In genomic region chr16:30805056-30805369, GRCh38 we compare ENCODE assay signal across 8 cellular contexts. TPM values are rescaled to one million over a fixed set of nuclear protein-coding genes. Genes with fewer than 3 reads are reported as not detected.
A peak's percentile ranks its signal among the peaks of the same experiment; 100 is the strongest.
DNase-seq lines count a peak whose midpoint lies in the region; ATAC-seq and TF ChIP-seq lines count a peak whose summit lies in the region.

No MANE protein-coding gene starts in this region.

- H3K4me3 Mint-ChIP-seq in CD4-positive, alpha-beta T cell: peak overlapping the region; percentile 87

- no peaks in the 10 kb centered on the region for H3K9me3 Mint-ChIP-seq in CD4-positive, alpha-beta T cell

- H3K4me3 ChIP-seq in epithelial cell of proximal tubule (ENCODE audit: low read depth, low read length) (peak overlapping the region; percentile 94), neuronal stem cell (ENCODE audit: low read length in 2 of 2) (peak overlapping the region; percentile 85 to 91)

- H3K27me3 ChIP-seq in CD4-positive, alpha-beta T cell (ENCODE audit: control insufficient read depth, insufficient read depth, low read length): no peaks in the 10 kb centered on the region
- peaks cover 0 to 2% (median 0%) of the 10 kb centered on the region in 3 experiments for H3K27me3 ChIP-seq in neuronal stem cell (ENCODE audit: control insufficient read depth in 3 of 3, insufficient read depth in 3 of 3, low read depth in 1 of 3, low read length in 3 of 3)

- WGBS in neuronal stem cell (ENCODE audit: extremely low coverage in 2 of 2, insufficient read length in 2 of 2, insufficient replicate concordance in 1 of 2), 2 donors: no CpG with 5 or more reads among the region's 8 CpGs

- H4K91ac ChIP-seq in neuronal stem cell (ENCODE audit: low read depth, low read length, poor library complexity): no peak overlapping the region

- peak overlapping the region; percentile 95 for H2AFZ ChIP-seq in neuronal stem cell (ENCODE audit: low read length)

- H3K14ac ChIP-seq in neuronal stem cell (ENCODE audit: low read length): no peak overlapping the region

- peak; percentile 22 for ATAC-seq in CD4-positive, alpha-beta T cell (ENCODE audit: poor library complexity)

- H2BK12ac ChIP-seq in neuronal stem cell (ENCODE audit: low read length): no peak overlapping the region

- CTCF ChIA-PET in CD4-positive, alpha-beta T cell (lab: Charles Lee): interaction anchor here (0.6 to 2.7 kb wide), 4 partner anchors 10 to 87 kb away, joined by 3 to 28 read pairs (median 6); no protein-coding TSS in a partner anchor

- H3K9me3 ChIP-seq in CD4-positive, alpha-beta T cell (ENCODE audit: control insufficient read depth, low read length): no peaks in the 10 kb centered on the region
- H3K9me3 ChIP-seq in neuronal stem cell (replicated peaks in 1 of 2; ENCODE audit: control insufficient read depth in 2 of 2, insufficient read depth in 1 of 2, low read depth in 1 of 2, low read length in 2 of 2): no peaks in the 10 kb centered on the region

- peak overlapping the region; percentile 68 for H3K18ac ChIP-seq in neuronal stem cell (ENCODE audit: low read length)

- no peak overlapping the region for H3K27ac Mint-ChIP-seq in CD4-positive, alpha-beta T cell

- no peak overlapping the region for H2AK5ac ChIP-seq in neuronal stem cell (ENCODE audit: low read depth, low read length)

- H2BK120ac ChIP-seq in neuronal stem cell (ENCODE audit: low read depth, low read length): no peak overlapping the region

- no peak overlapping the region for H3K4ac ChIP-seq in neuronal stem cell (ENCODE audit: low read length)

- POLR2A ChIA-PET in CD4-positive, alpha-beta T cell (lab: Charles Lee): interaction anchor here (0.8 to 2.4 kb wide), 11 partner anchors 8 to 397 kb away, joined by 3 to 40 read pairs (median 7); partner anchors contain the start of genes FBRS, PHKG2, PYCARD and ZNF629

- no peaks in the 10 kb centered on the region for H3K36me3 ChIP-seq in neuronal stem cell (replicated peaks in 1 of 2; ENCODE audit: control insufficient read depth in 2 of 2, insufficient read depth in 2 of 2, low read length in 2 of 2)

- intact Hi-C loops in CD4-positive, alpha-beta T cell (cut with DNase I, micrococcal nuclease): loop anchor here (1.0 kb wide), 2 partner anchors 18 to 70 kb away; partner anchors contain the start of gene ZNF629 (in 2 of the 2)

- H3K4me1 Mint-ChIP-seq in CD4-positive, alpha-beta T cell (ENCODE audit: low read depth): peaks cover 18% of the 10 kb centered on the region

- no peak overlapping the region for H4K8ac ChIP-seq in neuronal stem cell (ENCODE audit: low read depth, low read length)

- H3K9ac ChIP-seq in neuronal stem cell (ENCODE audit: low read depth, low read length, poor library complexity): peak overlapping the region; percentile 0

- no peaks in the 10 kb centered on the region for H3K79me1 ChIP-seq in neuronal stem cell (ENCODE audit: low read depth, low read length)

- H3K27ac ChIP-seq in CD4-positive, alpha-beta T cell (ENCODE audit: low read depth, low read length): no peak overlapping the region
- no peak overlapping the region for H3K27ac ChIP-seq in neuronal stem cell (replicated peaks; ENCODE audit: low read length)

- H3K27me3 Mint-ChIP-seq in CD4-positive, alpha-beta T cell: no peaks in the 10 kb centered on the region

- in situ Hi-C loops in GM13977 (cut with MboI; ENCODE audit: low pct_unique_long_range_greater_than_20kb, low sequenced_read_pairs, unreplicated experiment): no loop called here

- no peak for TF ChIP-seq CTCF in CD4-positive, alpha-beta T cell (IDR thresholded peaks at IDR 0.05)
- TF ChIP-seq CTCF in epithelial cell of proximal tubule (conservative IDR thresholded peaks at IDR 0.05; ENCODE audit: low read depth, low read length): no peak
- no peak for TF ChIP-seq CTCF in GM13977 (IDR thresholded peaks at IDR 0.05; ENCODE audit: extremely low read depth, insufficient read depth, missing control alignments)

- H2BK5ac ChIP-seq in neuronal stem cell (ENCODE audit: low read length): no peak overlapping the region

- peak overlapping the region; percentile 77 for H2BK15ac ChIP-seq in neuronal stem cell (ENCODE audit: low read length)

- DNase-seq in CD4-positive, alpha-beta T cell: no peak
- DNase-seq in RPMI8226 (peak; percentile 51), epithelial cell of proximal tubule (ENCODE audit: low read depth) (no peak), neuronal stem cell (ENCODE audit: low spot score) (peak; percentile 21), GM19240 (ENCODE audit: insufficient read length, low spot score) (no peak), NCI-H2081 (lab: John Stamatoyannopoulos, UW) (no peak), DMS79 treated with DMSO at 0.1 percent for 48 hours (lab: John Stamatoyannopoulos, UW) (no peak), GM13977 (ENCODE audit: low spot score) (no peak)

- no peak overlapping the region for H3K23ac ChIP-seq in neuronal stem cell (ENCODE audit: low read depth, low read length, poor library complexity)

- no peaks in the 10 kb centered on the region for H3K36me3 Mint-ChIP-seq in CD4-positive, alpha-beta T cell (ENCODE audit: low read depth)

- H3K4me1 ChIP-seq in neuronal stem cell (ENCODE audit: control insufficient read depth in 2 of 2, insufficient read depth in 1 of 2, low read depth in 1 of 2, low read length in 2 of 2): peaks cover 3 to 7% of the 10 kb centered on the region in 2 donors

- peak overlapping the region; percentile 78 for H3K4me2 ChIP-seq in neuronal stem cell (ENCODE audit: insufficient read depth, low read length, poor library complexity, severe bottlenecking)

RNA-seq across cellular contexts. Expression of gene ZNF629, which starts 18.0 kb away (rescaled TPM):
- total RNA-seq in CD4-positive, alpha-beta T cell: 1 to 10 TPM; 1.6 to 1.7 TPM
- 11.4 and 14.0 TPM in 2 replicates for total RNA-seq in epithelial cell of proximal tubule
- 10.7 TPM for polyA plus RNA-seq in neuronal stem cell (2013, experiment 1 of 2)
- polyA plus RNA-seq in neuronal stem cell (2013, experiment 2 of 2): 11.2 TPM

RNA-seq across cellular contexts. Expression of gene RNF40, which starts 42.9 kb away (rescaled TPM):
- 10 to 100 TPM; 63.0 to 65.2 TPM for total RNA-seq in CD4-positive, alpha-beta T cell
- total RNA-seq in epithelial cell of proximal tubule: 47.2 and 73.8 TPM in 2 replicates
- 35.7 TPM for polyA plus RNA-seq in neuronal stem cell (2013, experiment 1 of 2)
- polyA plus RNA-seq in neuronal stem cell (2013, experiment 2 of 2): 38.4 TPM

RNA-seq across cellular contexts. Expression of gene CFAP119, which starts 43.2 kb away (rescaled TPM):
- total RNA-seq in CD4-positive, alpha-beta T cell: 1 to 10 TPM; 1.7 to 2.2 TPM
- total RNA-seq in epithelial cell of proximal tubule: 7.0 and 8.2 TPM in 2 replicates
- 7.2 TPM for polyA plus RNA-seq in neuronal stem cell (2013, experiment 1 of 2)
- polyA plus RNA-seq in neuronal stem cell (2013, experiment 2 of 2): 7.6 TPM

RNA-seq across cellular contexts. Expression of gene PHKG2, which starts 56.8 kb away (rescaled TPM):
- 10 to 100 TPM; 24.8 to 25.2 TPM for total RNA-seq in CD4-positive, alpha-beta T cell
- 27.6 and 42.0 TPM in 2 replicates for total RNA-seq in epithelial cell of proximal tubule
- 22.6 TPM for polyA plus RNA-seq in neuronal stem cell (2013, experiment 1 of 2)
- polyA plus RNA-seq in neuronal stem cell (2013, experiment 2 of 2): 21.7 TPM

Comparison
In these comparisons a context has a peak if more than half of its experiments do, and no peak if none do; other contexts are left out.
1. DNase-seq: peak in RPMI8226 (single experiment) and neuronal stem cell (single experiment); none in CD4-positive, alpha-beta T cell (0 of 10), epithelial cell of proximal tubule (single experiment), GM19240 (single experiment), NCI-H2081 (0 of 2), DMS79 treated with DMSO at 0.1 percent for 48 hours (single experiment) and GM13977 (single experiment).